In genomic region chr9:21326526-21327139, GRCh38 we compare ENCODE assay signal across 8 cellular contexts. TPM values are rescaled to one million over a fixed set of nuclear protein-coding genes. Genes with fewer than 3 reads are reported as not detected.
A peak's percentile ranks its signal among the peaks of the same experiment; 100 is the strongest.
DNase-seq lines count a peak whose midpoint lies in the region; ATAC-seq, FAIRE-seq and TF ChIP-seq lines count a peak whose summit lies in the region.

No MANE protein-coding gene starts in this region.

- 36 to 39% methylated on average over 2 of the region's 2 CpGs for WGBS in thyroid gland, 2 donors

- TF ChIP-seq CTCF in AG09309 (IDR thresholded peaks at IDR 0.05; ENCODE audit: control insufficient read depth, insufficient read depth, low read depth, low read length, missing control alignments), result peak; percentile 64
- peak; percentile 30 to 69 (median 63) for TF ChIP-seq CTCF in ascending aorta (IDR thresholded peaks at IDR 0.05)
- peak in 5 of 6 experiments; percentile 22 to 65 (median 53) for TF ChIP-seq CTCF in thyroid gland (IDR thresholded peaks at IDR 0.05)

- DNase-seq in AG09309 (ENCODE audit: low read depth) (no peak), GM12892 (ENCODE audit: insufficient read length) (no peak), NCI-H1930 (lab: John Stamatoyannopoulos, UW) (peak; percentile 27 to 35), ascending aorta (ENCODE audit: low spot score in 2 of 2) (no peak), inferior parietal cortex (ENCODE audit: extremely low spot score) (peak; percentile 75), thyroid gland (no peak)
- no peak for DNase-seq in activated naive CD4-positive, alpha-beta T cell treated with anti-CD3 and anti-CD28 coated beads, Interleukin-2, amount 50 U/mL, for 16 hours

- ATAC-seq in HG02759 (IDR thresholded peaks at IDR 0.05; ENCODE audit: unreplicated experiment), result peak; percentile 80

- no peaks in the 10 kb centered on the region for H3K27me3 ChIP-seq in ascending aorta
- no peaks in the 10 kb centered on the region for H3K27me3 ChIP-seq in thyroid gland

- peak; percentile 85 for FAIRE-seq in GM12892 (lab: Jason Lieb, UNC)

- no peaks in the 10 kb centered on the region for H3K9me3 ChIP-seq in ascending aorta
- H3K9me3 ChIP-seq in thyroid gland, result no peaks in the 10 kb centered on the region

- H3K4me1 ChIP-seq in ascending aorta, result peaks cover 4 to 13% of the 10 kb centered on the region in 2 donors
- H3K4me1 ChIP-seq in thyroid gland, result peaks cover 1 to 14% of the 10 kb centered on the region in 2 donors

- peaks cover 9 to 29% of the 10 kb centered on the region in 2 donors for H3K36me3 ChIP-seq in ascending aorta
- H3K36me3 ChIP-seq in thyroid gland, result no peaks in the 10 kb centered on the region

- TF ChIP-seq POLR2A in GM12892 (IDR thresholded peaks at IDR 0.05; ENCODE audit: low read depth, low read length) (no peak), thyroid gland (IDR thresholded peaks at IDR 0.05) (no peak)

- H3K4me3 ChIP-seq in AG09309 (ENCODE audit: control insufficient read depth, low read depth, low read length), result no peak overlapping the region
- no peak overlapping the region for H3K4me3 ChIP-seq in ascending aorta
- no peak overlapping the region for H3K4me3 ChIP-seq in thyroid gland (replicated peaks in 1 of 3)

- no peak overlapping the region for H3K27ac ChIP-seq in ascending aorta
- H3K27ac ChIP-seq in thyroid gland, result no peak overlapping the region

- intact Hi-C loops in ascending aorta (cut with DNase I) (loop anchor here (2.0 kb wide), 1 partner anchor 462 kb away; no protein-coding TSS in a partner anchor), thyroid gland (cut with DNase I) (loop anchor here (10.0 kb wide), 1 partner anchor 458 kb away; no protein-coding TSS in a partner anchor)

RNA-seq across cellular contexts. Expression of gene KLHL9, which starts 8.6 kb away (rescaled TPM):
- 11.7 TPM for polyA plus RNA-seq in GM12892 (2012; ENCODE audit: missing spikeins)
- total RNA-seq in ascending aorta (6.4 TPM), thyroid gland (10 to 100 TPM; 28.4 to 31.0 (median 30.9) TPM)

RNA-seq across cellular contexts. Expression of gene IFNA5, which starts 21.5 kb away (rescaled TPM):
- not detected for polyA plus RNA-seq in GM12892 (2012; ENCODE audit: missing spikeins)
- 4.0 TPM for total RNA-seq in ascending aorta
- total RNA-seq in thyroid gland, result not detected

RNA-seq across cellular contexts. Expression of gene IFNA6, which starts 24.1 kb away (rescaled TPM):
- polyA plus RNA-seq in GM12892 (2012; ENCODE audit: missing spikeins), result not detected
- total RNA-seq in ascending aorta (not detected), thyroid gland (not detected)

RNA-seq across cellular contexts. Expression of gene IFNA13, which starts 41.2 kb away (rescaled TPM):
- not detected for polyA plus RNA-seq in GM12892 (2012; ENCODE audit: missing spikeins)
- not detected for total RNA-seq in ascending aorta
- total RNA-seq in thyroid gland, result not detected

RNA-seq across cellular contexts. Expression of gene IFNA2, which starts 58.6 kb away (rescaled TPM):
- polyA plus RNA-seq in GM12892 (2012; ENCODE audit: missing spikeins), result 0.23 TPM
- total RNA-seq in ascending aorta, result not detected
- total RNA-seq in thyroid gland, result not detected

Comparison
In these comparisons a context has a peak if more than half of its experiments do, and no peak if none do; other contexts are left out.
1. DNase-seq: peak in NCI-H1930 (2 of 2) and inferior parietal cortex (single experiment); none in AG09309 (single experiment), GM12892 (single experiment), ascending aorta (0 of 2), thyroid gland (0 of 2) and activated naive CD4-positive, alpha-beta T cell treated with anti-CD3 and anti-CD28 coated beads, Interleukin-2, amount 50 U/mL, for 16 hours (single experiment).
2. Peak in every context shown above with its lines, with median percentiles within 50 percentile points of each other: CTCF ChIP-seq.